35 cellular contexts compared by ENCODE assay signal in genomic region chr3:65591313-65591712, GRCh38.
"Had no signal": no experiment of that assay in that cellular context is flagged by ENCODE, and none has a peak within 500 bp of the region (broad histone marks: within the 10 kb centered on the region; RNA-seq: fewer than 3 reads in every experiment).

No MANE protein-coding gene starts in this region.

- H3K4me3 ChIP-seq: MG63 had no signal

- DNase-seq: Karpas-422, Kasumi-1, MG63, MM.1S, MV-4-11, NCI-H1048, NCI-H1092, NCI-H1092 treated with DMSO at 0.1 percent for 48 hours, NCI-H1105, NCI-H1105 treated with DMSO at 0.1 percent for 48 hours, NCI-H1417, NCI-H1417 treated with DMSO at 0.1 percent for 48 hours, NCI-H1436, NCI-H1436 treated with DMSO at 0.1 percent for 48 hours, NCI-H146, NCI-H1694, NCI-H1694 treated with DMSO at 0.1 percent for 48 hours, NCI-H187, NCI-H187 treated with DMSO at 0.1 percent for 48 hours, NCI-H1930, NCI-H2029, NCI-H2029 treated with DMSO at 0.1 percent for 48 hours, NCI-H2081, NCI-H2081 treated with DMSO at 0.1 percent for 48 hours, NCI-H2107, NCI-H2171, NCI-H2171 treated with DMSO at 0.1 percent for 48 hours, NCI-H2227 treated with DMSO at 0.1 percent for 48 hours, NCI-H226, NCI-H345, NCI-H446, NCI-H446 treated with DMSO at 0.1 percent for 48 hours, NCI-H510A, NCI-H510A treated with DMSO at 0.1 percent for 48 hours had no signal

- H3K9ac ChIP-seq: KMS-11 had no signal

- H3K9me3 ChIP-seq: MG63 had no signal

- H3K36me3 ChIP-seq: MG63 had no signal

- H3K27me3 ChIP-seq: MG63 had no signal

- H3K4me2 ChIP-seq: KMS-11 had no signal

- H3K27ac ChIP-seq: KMS-11 had no signal
